Comparison of ENCODE assay signal across 13 cellular contexts in the genomic region with DNA sequence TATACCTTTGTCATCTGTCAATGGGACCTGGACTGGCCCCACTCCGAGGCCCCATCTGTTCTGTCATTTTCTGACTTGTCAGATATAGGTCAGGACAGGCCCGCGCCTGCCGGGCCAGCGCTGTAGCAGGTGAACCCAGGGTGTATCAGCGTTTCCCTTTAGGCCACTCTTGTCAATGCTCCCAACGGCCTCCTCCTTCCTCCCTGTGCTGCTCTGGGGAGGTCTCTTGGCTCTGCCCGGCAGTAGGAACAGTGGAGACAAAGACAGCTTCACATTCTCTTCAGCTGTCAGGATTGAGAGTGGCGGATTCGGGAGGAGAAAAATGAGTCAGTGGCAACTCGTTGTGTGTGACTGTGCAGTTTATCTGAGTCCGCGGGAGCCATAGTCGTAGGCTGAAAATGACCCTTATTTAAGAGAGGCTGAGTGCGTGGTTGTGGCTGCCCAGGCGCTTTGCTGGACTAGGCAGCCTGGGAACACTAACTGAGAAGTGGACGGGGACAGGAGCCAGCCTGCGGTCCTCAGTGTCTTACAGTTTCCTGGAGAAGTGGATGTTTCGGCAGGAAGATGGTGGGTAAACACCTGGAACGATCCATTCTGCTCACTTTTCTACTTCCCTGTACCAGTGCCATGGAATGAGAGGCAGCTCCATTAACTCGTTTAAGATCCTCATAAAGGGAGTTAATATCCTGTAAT.
DNase-seq lines count a peak whose midpoint lies in the region; ATAC-seq and TF ChIP-seq lines count a peak whose summit lies in the region.
"Had no signal": no experiment of that assay in that cellular context is flagged by ENCODE, and none has a peak within 500 bp of the region (broad histone marks: within the 10 kb centered on the region; RNA-seq: fewer than 3 reads in every experiment).

No MANE protein-coding gene starts in this region.

- no peak overlapping the region for H3K27ac ChIP-seq in CD4-positive, alpha-beta T cell (ENCODE audit: low read depth, low read length)
- H3K27ac ChIP-seq in tibial nerve: no peak overlapping the region
- H3K27ac ChIP-seq: left ventricle myocardium inferior, pancreas had no signal

- intact Hi-C loops in activated T-helper 1 cell treated with anti-CD3 and anti-CD28 coated beads, Interleukin-12 subunit alpha, Interleukin-12 subunit beta, Interleukin-2, Interleukin-4 antibody, amounts not matched to agents 30 ng/mL and 10 ng/mL and 1 ng/mL, durations not matched to agents 14 hours and 24 hours and 36 hours (cut with micrococcal nuclease): loop anchor here (10.0 kb wide), 1 partner anchor 734 kb away; a partner anchor contains a TSS
- intact Hi-C loops in CD4-positive, alpha-beta T cell (cut with DNase I, micrococcal nuclease): no loop called here

- H3K9me3 Mint-ChIP-seq in activated T-helper 1 cell treated with anti-CD3 and anti-CD28 coated beads, Interleukin-12 subunit alpha, Interleukin-12 subunit beta, Interleukin-2, Interleukin-4 antibody, amounts not matched to agents 30 ng/mL and 10 ng/mL and 1 ng/mL, durations not matched to agents 14 hours and 24 hours and 36 hours: no peaks in the 10 kb centered on the region
- no peaks in the 10 kb centered on the region for H3K9me3 Mint-ChIP-seq in CD4-positive, alpha-beta T cell
- H3K9me3 Mint-ChIP-seq: activated B cell treated with CpG ODN at 0.5 μM for 24 hours had no signal

- WGBS in tibial nerve, 2 donors: 63 to 70% methylated on average over 21 of the region's 21 CpGs

- no peaks in the 10 kb centered on the region for H3K27me3 Mint-ChIP-seq in activated T-helper 1 cell treated with anti-CD3 and anti-CD28 coated beads, Interleukin-12 subunit alpha, Interleukin-12 subunit beta, Interleukin-2, Interleukin-4 antibody, amounts not matched to agents 30 ng/mL and 10 ng/mL and 1 ng/mL, durations not matched to agents 14 hours and 24 hours and 36 hours (ENCODE audit: insufficient read depth)
- no peaks in the 10 kb centered on the region for H3K27me3 Mint-ChIP-seq in CD4-positive, alpha-beta T cell
- H3K27me3 Mint-ChIP-seq: activated B cell treated with CpG ODN at 0.5 μM for 24 hours had no signal

- H3K9me3 ChIP-seq in CD4-positive, alpha-beta T cell (ENCODE audit: control insufficient read depth, low read length): no peaks in the 10 kb centered on the region
- no peaks in the 10 kb centered on the region for H3K9me3 ChIP-seq in tibial nerve
- H3K9me3 ChIP-seq: left ventricle myocardium inferior, pancreas had no signal

- DNase-seq in DMS79 treated with DMSO at 0.1 percent for 48 hours (lab: John Stamatoyannopoulos, UW): peak; percentile 50
- DNase-seq in activated T-helper 1 cell treated with anti-CD3 and anti-CD28 coated beads, Interleukin-12 subunit alpha, Interleukin-12 subunit beta, Interleukin-2, Interleukin-4 antibody, amounts not matched to agents 30 ng/mL and 10 ng/mL and 1 ng/mL, durations not matched to agents 14 hours and 24 hours and 36 hours (ENCODE audit: low spot score): no peak
- peak; percentile 90 for DNase-seq in globus pallidus (ENCODE audit: low spot score)
- DNase-seq in nucleus accumbens (lab: John Stamatoyannopoulos, UW): peak in 42 of 56 donors; percentile 11 to 76 (median 50)
- no peak for DNase-seq in CD4-positive, alpha-beta T cell
- no peak for DNase-seq in H4 (ENCODE audit: low spot score)
- DNase-seq in tibial nerve (ENCODE audit: low spot score in 2 of 2): no peak
- DNase-seq: activated B cell treated with CpG ODN at 0.5 μM for 24 hours, left ventricle myocardium inferior, NCI-H1930, pancreas had no signal

- no peak overlapping the region for H3K4me3 ChIP-seq in tibial nerve
- H3K4me3 ChIP-seq: GM12878, left ventricle myocardium inferior, pancreas had no signal

- peak overlapping the region; percentile 24 for H3K27ac Mint-ChIP-seq in activated T-helper 1 cell treated with anti-CD3 and anti-CD28 coated beads, Interleukin-12 subunit alpha, Interleukin-12 subunit beta, Interleukin-2, Interleukin-4 antibody, amounts not matched to agents 30 ng/mL and 10 ng/mL and 1 ng/mL, durations not matched to agents 14 hours and 24 hours and 36 hours
- H3K27ac Mint-ChIP-seq in CD4-positive, alpha-beta T cell: no peak overlapping the region
- H3K27ac Mint-ChIP-seq: activated B cell treated with CpG ODN at 0.5 μM for 24 hours had no signal

- H3K36me3 ChIP-seq in tibial nerve: peaks cover 0 to 31% (median 7%) of the 10 kb centered on the region in 3 donors
- H3K36me3 ChIP-seq: pancreas had no signal

- no peak for ATAC-seq in CD4-positive, alpha-beta T cell (ENCODE audit: poor library complexity)
- ATAC-seq in HG03565 (IDR thresholded peaks at IDR 0.05; ENCODE audit: unreplicated experiment): no peak
- ATAC-seq: pancreas had no signal

- no peak for TF ChIP-seq CTCF in CD4-positive, alpha-beta T cell (IDR thresholded peaks at IDR 0.05)
- TF ChIP-seq CTCF in tibial nerve (IDR thresholded peaks at IDR 0.05): no peak

- no peaks in the 10 kb centered on the region for H3K27me3 ChIP-seq in CD4-positive, alpha-beta T cell (ENCODE audit: control insufficient read depth, insufficient read depth, low read length)
- H3K27me3 ChIP-seq in tibial nerve: no peaks in the 10 kb centered on the region
- H3K27me3 ChIP-seq: pancreas had no signal

- POLR2A ChIA-PET in CD4-positive, alpha-beta T cell (lab: Charles Lee): no interaction called here

- peaks cover 52% of the 10 kb centered on the region for H3K36me3 Mint-ChIP-seq in activated T-helper 1 cell treated with anti-CD3 and anti-CD28 coated beads, Interleukin-12 subunit alpha, Interleukin-12 subunit beta, Interleukin-2, Interleukin-4 antibody, amounts not matched to agents 30 ng/mL and 10 ng/mL and 1 ng/mL, durations not matched to agents 14 hours and 24 hours and 36 hours (ENCODE audit: low read depth)
- peaks cover 4% of the 10 kb centered on the region for H3K36me3 Mint-ChIP-seq in CD4-positive, alpha-beta T cell (ENCODE audit: low read depth)

- peaks cover 70% of the 10 kb centered on the region for H3K4me1 Mint-ChIP-seq in activated T-helper 1 cell treated with anti-CD3 and anti-CD28 coated beads, Interleukin-12 subunit alpha, Interleukin-12 subunit beta, Interleukin-2, Interleukin-4 antibody, amounts not matched to agents 30 ng/mL and 10 ng/mL and 1 ng/mL, durations not matched to agents 14 hours and 24 hours and 36 hours (ENCODE audit: low read depth)
- H3K4me1 Mint-ChIP-seq in CD4-positive, alpha-beta T cell (ENCODE audit: low read depth): peaks cover 30% of the 10 kb centered on the region

- CTCF ChIA-PET in CD4-positive, alpha-beta T cell (lab: Charles Lee): no interaction called here

- no peak overlapping the region for H3K4me3 Mint-ChIP-seq in activated T-helper 1 cell treated with anti-CD3 and anti-CD28 coated beads, Interleukin-12 subunit alpha, Interleukin-12 subunit beta, Interleukin-2, Interleukin-4 antibody, amounts not matched to agents 30 ng/mL and 10 ng/mL and 1 ng/mL, durations not matched to agents 14 hours and 24 hours and 36 hours
- H3K4me3 Mint-ChIP-seq in CD4-positive, alpha-beta T cell: no peak overlapping the region
- H3K4me3 Mint-ChIP-seq: activated B cell treated with CpG ODN at 0.5 μM for 24 hours had no signal

- no peak for TF ChIP-seq EP300 in tibial nerve (IDR thresholded peaks at IDR 0.05)

- no peaks in the 10 kb centered on the region for H3K4me1 ChIP-seq in tibial nerve
- H3K4me1 ChIP-seq: pancreas had no signal

- no peak for TF ChIP-seq POLR2A in tibial nerve (IDR thresholded peaks at IDR 0.05)

Comparison
In these comparisons a context has a peak if more than half of its experiments do, and no peak if none do; other contexts are left out.
1. DNase-seq: peak in DMS79 treated with DMSO at 0.1 percent for 48 hours (single experiment), globus pallidus (single experiment) and nucleus accumbens (42 of 56); none in activated T-helper 1 cell treated with anti-CD3 and anti-CD28 coated beads, Interleukin-12 subunit alpha, Interleukin-12 subunit beta, Interleukin-2, Interleukin-4 antibody, amounts not matched to agents 30 ng/mL and 10 ng/mL and 1 ng/mL, durations not matched to agents 14 hours and 24 hours and 36 hours (single experiment), CD4-positive, alpha-beta T cell (0 of 10), H4 (single experiment) and tibial nerve (0 of 2).